9 cellular contexts compared by ENCODE assay signal in the genomic region with DNA sequence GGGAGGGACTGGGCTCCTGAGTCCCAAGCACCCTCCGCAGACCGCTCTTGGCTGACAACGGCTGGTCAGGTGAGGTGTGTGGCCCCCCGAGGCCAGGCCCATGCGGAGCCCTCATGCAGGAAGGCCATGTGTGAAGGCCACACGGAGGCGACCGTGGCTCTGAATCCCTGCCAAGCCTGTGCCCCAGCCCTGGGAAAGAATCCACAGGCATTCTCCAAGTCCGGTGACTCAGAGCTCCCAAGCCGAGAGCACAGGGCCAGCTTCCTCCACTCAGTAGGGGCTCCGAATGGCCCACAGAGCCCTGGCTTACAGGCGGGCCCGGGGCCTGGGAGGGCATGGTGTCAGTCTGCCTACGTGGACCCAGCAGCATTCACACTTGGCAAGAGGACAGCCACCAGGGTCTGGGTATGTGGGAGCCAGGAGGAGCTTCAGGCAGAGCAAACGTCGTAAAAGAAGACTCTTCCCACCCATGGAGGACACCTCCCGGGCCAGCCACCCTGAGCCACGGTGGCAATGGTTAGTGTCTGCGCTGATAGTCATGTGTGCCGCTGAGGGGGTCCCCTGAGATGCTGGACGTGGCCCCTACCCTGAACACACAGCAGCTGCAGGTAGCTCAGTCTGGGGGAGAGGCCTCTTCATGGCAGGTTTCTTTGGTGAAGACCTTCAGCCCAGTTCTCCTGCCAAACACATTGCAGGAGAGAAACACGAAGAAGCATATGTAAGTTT.
DNase-seq lines count a peak whose midpoint lies in the region; ATAC-seq and FAIRE-seq lines count a peak whose summit lies in the region.
"Had no signal": no experiment of that assay in that cellular context is flagged by ENCODE, and none has a peak within 500 bp of the region (broad histone marks: within the 10 kb centered on the region; RNA-seq: fewer than 3 reads in every experiment).

No MANE protein-coding gene starts in this region.

- no peaks in the 10 kb centered on the region for H3K4me1 Mint-ChIP-seq in stimulated activated memory B cell treated with anti-CD40 and anti-IgM and Interleukin-4, amounts not matched to agents 10 μg/mL and 1 μg/mL and 100 μg/mL, for 72 hours

- H3K27me3 Mint-ChIP-seq in stimulated activated memory B cell treated with anti-CD40 and anti-IgM and Interleukin-4, amounts not matched to agents 10 μg/mL and 1 μg/mL and 100 μg/mL, for 72 hours: peaks cover 9% of the 10 kb centered on the region

- no peaks in the 10 kb centered on the region for H3K9me3 Mint-ChIP-seq in stimulated activated memory B cell treated with anti-CD40 and anti-IgM and Interleukin-4, amounts not matched to agents 10 μg/mL and 1 μg/mL and 100 μg/mL, for 72 hours

- peak; percentile 84 for DNase-seq in HTR-8/SVneo (ENCODE audit: insufficient read length, low spot score)
- peak; percentile 6 to 10 for DNase-seq in cerebellar nuclear complex (lab: John Stamatoyannopoulos, UW)
- peak; percentile 16 for DNase-seq in kidney glomerular epithelial cell (lab: John Stamatoyannopoulos, UW)
- peak; percentile 59 for DNase-seq in ureter (ENCODE audit: low spot score)
- DNase-seq in GF-D8 (lab: John Stamatoyannopoulos, UW): no peak
- DNase-seq: NCI-H2029 had no signal

- no peak for FAIRE-seq in HTR-8/SVneo (lab: Jason Lieb, UNC)

- no peak for ATAC-seq in HG02610 (IDR thresholded peaks at IDR 0.05; ENCODE audit: unreplicated experiment)
- ATAC-seq in stimulated activated memory B cell treated with anti-CD40 and anti-IgM and Interleukin-4, amounts not matched to agents 10 μg/mL and 1 μg/mL and 100 μg/mL, for 72 hours: no peak
- ATAC-seq: gastroesophageal sphincter had no signal

- H3K36me3 Mint-ChIP-seq in stimulated activated memory B cell treated with anti-CD40 and anti-IgM and Interleukin-4, amounts not matched to agents 10 μg/mL and 1 μg/mL and 100 μg/mL, for 72 hours: no peaks in the 10 kb centered on the region

- no peak overlapping the region for H3K27ac Mint-ChIP-seq in stimulated activated memory B cell treated with anti-CD40 and anti-IgM and Interleukin-4, amounts not matched to agents 10 μg/mL and 1 μg/mL and 100 μg/mL, for 72 hours

- no peak overlapping the region for H3K4me3 Mint-ChIP-seq in stimulated activated memory B cell treated with anti-CD40 and anti-IgM and Interleukin-4, amounts not matched to agents 10 μg/mL and 1 μg/mL and 100 μg/mL, for 72 hours
